16 cellular contexts compared by ENCODE assay signal in the genomic region with DNA sequence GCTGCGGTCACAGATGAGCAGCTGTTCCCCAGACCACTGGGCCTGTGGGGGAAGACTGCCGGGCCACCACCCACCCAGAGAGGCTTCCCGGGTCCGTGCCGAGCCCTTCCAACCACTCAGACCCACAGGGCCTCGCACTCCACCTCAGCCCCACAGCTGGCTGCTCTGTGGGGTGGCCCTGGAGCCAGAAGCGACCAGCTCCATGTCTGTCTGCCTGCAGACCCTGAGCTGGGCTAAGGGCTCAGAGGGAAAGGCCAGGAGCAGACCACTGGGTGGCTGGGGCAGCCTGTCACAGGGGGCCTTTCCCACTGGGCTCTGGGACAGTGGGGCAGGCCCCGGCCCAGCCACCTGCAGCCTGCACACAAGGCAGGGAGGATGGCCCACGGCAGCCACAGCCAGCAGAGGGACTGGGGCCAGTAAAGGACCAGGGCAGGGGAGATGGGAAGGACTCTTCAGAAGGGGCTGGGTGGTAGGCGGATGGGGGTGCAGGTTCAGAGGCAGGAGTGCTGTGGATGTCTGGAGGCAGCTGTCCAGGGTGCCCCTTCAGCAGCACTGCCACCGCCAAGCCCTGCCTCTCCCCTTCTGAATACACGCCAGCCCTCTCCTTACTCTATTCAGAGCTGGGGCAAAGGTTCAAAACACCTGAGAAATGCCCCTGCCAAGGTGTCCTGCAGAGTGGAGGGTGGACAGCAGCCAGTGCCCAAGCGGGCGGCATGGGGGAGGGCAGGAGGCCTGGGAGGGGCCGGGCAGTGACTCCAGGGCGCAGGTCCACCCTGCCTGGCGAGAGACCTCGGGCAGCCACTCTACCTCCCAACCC. TPM values are rescaled to one million over a fixed set of nuclear protein-coding genes. Genes with fewer than 3 reads are reported as not detected.
A peak's percentile ranks its signal among the peaks of the same experiment; 100 is the strongest.
DNase-seq lines count a peak whose midpoint lies in the region; ATAC-seq, FAIRE-seq and TF ChIP-seq lines count a peak whose summit lies in the region.
"Had no signal": no experiment of that assay in that cellular context is flagged by ENCODE, and none has a peak within 500 bp of the region (broad histone marks: within the 10 kb centered on the region; RNA-seq: fewer than 3 reads in every experiment).

No MANE protein-coding gene starts in this region.

- H3K79me2 ChIP-seq in HepG2 (ENCODE audit: insufficient read depth, low read length) (no peaks in the 10 kb centered on the region), K562 (ENCODE audit: control insufficient read depth, insufficient read depth, low read length) (no peaks in the 10 kb centered on the region)

- TF ChIP-seq CTCF in liver (IDR thresholded peaks at IDR 0.05; ENCODE audit: low read depth, low read length, missing input control) = no peak
- no peak for TF ChIP-seq CTCF in HepG2 (CRISPR knock-in tag; IDR thresholded peaks at IDR 0.05)
- TF ChIP-seq CTCF in K562 (IDR thresholded peaks at IDR 0.05 in 2 of 3, conservative IDR thresholded peaks at IDR 0.05 in 1 of 3; ENCODE audit: insufficient read depth in 2 of 3, low read depth in 1 of 3, low read length in 3 of 3) = no peak

- H4K91ac ChIP-seq in neuronal stem cell (ENCODE audit: low read depth, low read length, poor library complexity) = no peak overlapping the region

- H3K23ac ChIP-seq in neuronal stem cell (ENCODE audit: low read depth, low read length, poor library complexity) = peak overlapping the region; percentile 44

- H2AFZ ChIP-seq in HepG2 (ENCODE audit: low read length) (no peak overlapping the region), K562 (ENCODE audit: low read depth, low read length) (no peak overlapping the region), neuronal stem cell (ENCODE audit: low read length) (no peak overlapping the region)

- CTCF ChIA-PET in HepG2 (lab: Yijun Ruan, JAX; ENCODE audit: low intra/inter-chr PET ratio, low total read pairs) (no interaction called here), K562 (lab: Yijun Ruan, JAX; ENCODE audit: low intra/inter-chr PET ratio) (no interaction called here)

- H3K27me3 ChIP-seq in liver (ENCODE audit: control insufficient read depth in 4 of 4, insufficient read depth in 4 of 4, low read length in 3 of 4) = no peaks in the 10 kb centered on the region
- no peaks in the 10 kb centered on the region for H3K27me3 ChIP-seq in HepG2 (ENCODE audit: control insufficient read depth in 1 of 2, insufficient read depth in 2 of 2, low read length in 2 of 2)
- H3K27me3 ChIP-seq in K562 (ENCODE audit: control insufficient read depth in 2 of 2, insufficient read depth in 2 of 2, low read length in 2 of 2) = no peaks in the 10 kb centered on the region
- H3K27me3 ChIP-seq in neuronal stem cell (ENCODE audit: control insufficient read depth in 3 of 3, insufficient read depth in 3 of 3, low read depth in 1 of 3, low read length in 3 of 3) = no peaks in the 10 kb centered on the region
- H3K27me3 ChIP-seq: gastrocnemius medialis, SJSA1 had no signal

- 64% methylated on average over 18 of the region's 18 CpGs for WGBS in liver
- 78% methylated on average over 12 of the region's 18 CpGs for WGBS in HepG2 (ENCODE audit: low lambda C conversion rate)
- WGBS in K562 (ENCODE audit: insufficient coverage, low coverage, missing lambda C conversion rate) = 54% methylated on average over 18 of the region's 18 CpGs
- no CpG with 5 or more reads among the region's 18 CpGs for WGBS in neuronal stem cell (ENCODE audit: extremely low coverage in 2 of 2, insufficient read length in 2 of 2, insufficient replicate concordance in 1 of 2), 2 donors

- H3K9ac ChIP-seq in liver (ENCODE audit: low read depth in 1 of 2, low read length in 2 of 2) (no peak overlapping the region), HepG2 (ENCODE audit: insufficient read depth, low read depth, low read length) (no peak overlapping the region), K562 (ENCODE audit: insufficient read depth in 1 of 2, low read depth in 2 of 2, low read length in 2 of 2) (peak overlapping the region in 1 of 2 experiments; percentile 45; a peak in 2 of 4 replicates), neuronal stem cell (ENCODE audit: low read depth, low read length, poor library complexity) (no peak overlapping the region)

- POLR2A ChIA-PET in HepG2 (lab: Yijun Ruan, JAX) = interaction anchor here (1.0 kb wide), 1 partner anchor 32 kb away, joined by 3 read pairs; a partner anchor contains a TSS
- POLR2A ChIA-PET in K562 (lab: Yijun Ruan, JAX) = interaction anchor here (0.6 to 16.0 kb wide), 7 partner anchors 9 to 125 kb away, joined by 3 to 247 read pairs (median 4); a partner anchor contains a TSS

- H3K27ac ChIP-seq in liver (ENCODE audit: low read depth in 1 of 2, low read length in 2 of 2) (peak overlapping the region in 1 of 2 donors; percentile 7), HepG2 (ENCODE audit: extremely low read length, insufficient read depth, low read length) (no peak overlapping the region), K562 (ENCODE audit: extremely low read depth, low read depth, low read length) (no peak overlapping the region), neuronal stem cell (replicated peaks; ENCODE audit: low read length) (no peak overlapping the region)
- H3K27ac ChIP-seq: gastrocnemius medialis, SJSA1 had no signal

- intact Hi-C loops in HepG2 (cut with micrococcal nuclease; ENCODE audit: unreplicated experiment) = loop anchor here (5.0 kb wide), 1 partner anchor 70 kb away; no protein-coding TSS in a partner anchor
- intact Hi-C loops in K562 (cut with micrococcal nuclease) = no loop called here

- no peak for TF ChIP-seq POLR2A in HepG2 (IDR thresholded peaks at IDR 0.05; ENCODE audit: insufficient read depth in 1 of 2, low read depth in 2 of 2, low read length in 2 of 2)
- no peak for TF ChIP-seq POLR2A in K562 (conservative IDR thresholded peaks at IDR 0.05)

- no peak overlapping the region for H2BK120ac ChIP-seq in neuronal stem cell (ENCODE audit: low read depth, low read length)

- peaks cover 12% of the 10 kb centered on the region for H3K79me1 ChIP-seq in neuronal stem cell (ENCODE audit: low read depth, low read length)

- FAIRE-seq in HepG2 (lab: Jason Lieb, UNC) (no peak), K562 (lab: Jason Lieb, UNC) (no peak)

- peak overlapping the region; percentile 75 for H3K14ac ChIP-seq in neuronal stem cell (ENCODE audit: low read length)

- peak overlapping the region; percentile 53 for H3K18ac ChIP-seq in neuronal stem cell (ENCODE audit: low read length)

- H2AK5ac ChIP-seq in neuronal stem cell (ENCODE audit: low read depth, low read length) = peak overlapping the region; percentile 6

- no peak for TF ChIP-seq EP300 in HepG2 (IDR thresholded peaks at IDR 0.05; ENCODE audit: low read depth in 2 of 2, low read length in 2 of 2)
- TF ChIP-seq EP300 in HepG2 (CRISPR knock-in tag; IDR thresholded peaks at IDR 0.05; ENCODE audit: borderline replicate concordance) = no peak
- TF ChIP-seq EP300 in K562 (IDR thresholded peaks at IDR 0.05; ENCODE audit: low read length) = no peak

- H3K4me1 ChIP-seq in liver (ENCODE audit: control insufficient read depth in 4 of 4, insufficient read depth in 4 of 4, low read length in 3 of 4) = peaks cover 9 to 47% (median 40%) of the 10 kb centered on the region in 4 donors
- H3K4me1 ChIP-seq in HepG2 (ENCODE audit: insufficient read depth, low read length) = peaks cover 43% of the 10 kb centered on the region
- H3K4me1 ChIP-seq in K562 (replicated peaks in 1 of 2; ENCODE audit: control insufficient read depth in 2 of 2, insufficient read depth in 2 of 2, low read length in 2 of 2) = peaks cover 4 to 67% of the 10 kb centered on the region in 2 experiments; a peak in 4 of 5 replicates
- H3K4me1 ChIP-seq in neuronal stem cell (ENCODE audit: control insufficient read depth in 2 of 2, insufficient read depth in 1 of 2, low read depth in 1 of 2, low read length in 2 of 2) = peaks cover 0 to 7% of the 10 kb centered on the region in 2 donors

- H3K9me3 ChIP-seq in liver (ENCODE audit: control insufficient read depth in 4 of 4, low read length in 3 of 4) (no peaks in the 10 kb centered on the region), HepG2 (ENCODE audit: low read length) (no peaks in the 10 kb centered on the region), K562 (replicated peaks; ENCODE audit: control insufficient read depth, insufficient read depth, low read depth, low read length) (no peaks in the 10 kb centered on the region; the same call in 1 of the 2 replicates), neuronal stem cell (replicated peaks in 1 of 2; ENCODE audit: control insufficient read depth in 2 of 2, insufficient read depth in 1 of 2, low read depth in 1 of 2, low read length in 2 of 2) (peaks cover 0 to 4% of the 10 kb centered on the region in 2 donors)
- H3K9me3 ChIP-seq: Caco-2, gastrocnemius medialis, SJSA1 had no signal

- BruUV-seq in HepG2 (replicated peaks; lab: Mats Ljungman, UMichigan) (no TSS peak), K562 (replicated peaks; lab: Mats Ljungman, UMichigan) (no TSS peak)

- peaks cover 3% of the 10 kb centered on the region for H3K9me1 ChIP-seq in K562 (ENCODE audit: control insufficient read depth, insufficient read depth, low read length)

- H2BK5ac ChIP-seq in neuronal stem cell (ENCODE audit: low read length) = no peak overlapping the region

- no peak for ATAC-seq in HepG2
- peak; percentile 9 for ATAC-seq in K562
- ATAC-seq: gastrocnemius medialis had no signal

- TF ChIP-seq RAD21 in liver (IDR thresholded peaks at IDR 0.05) (no peak), HepG2 (CRISPR knock-in tag; IDR thresholded peaks at IDR 0.05) (no peak), K562 (CRISPR knock-in tag; conservative IDR thresholded peaks at IDR 0.05 in 1 of 2, IDR thresholded peaks at IDR 0.05 in 1 of 2) (no peak)

- H3K4me3 ChIP-seq in liver (ENCODE audit: low read depth in 1 of 3, low read length in 3 of 3) (no peak overlapping the region), HepG2 (replicated peaks in 1 of 3; ENCODE audit: insufficient read depth in 1 of 3, low read depth in 2 of 3, low read length in 3 of 3) (no peak overlapping the region), K562 (no peak overlapping the region), neuronal stem cell (ENCODE audit: low read length in 2 of 2) (no peak overlapping the region)
- H3K4me3 ChIP-seq: gastrocnemius medialis, SJSA1 had no signal

- no peak overlapping the region for H3K4ac ChIP-seq in neuronal stem cell (ENCODE audit: low read length)

- peak overlapping the region; percentile 1 for H4K8ac ChIP-seq in neuronal stem cell (ENCODE audit: low read depth, low read length)

- DNase-seq in HepG2 (ENCODE audit: low spot score) (no peak), K562 (ENCODE audit: extremely low read depth in 1 of 4, low spot score in 3 of 4) (no peak), neuronal stem cell (ENCODE audit: low spot score) (no peak), ureter (ENCODE audit: low spot score) (peak; percentile 38), NCI-H524 treated with DMSO at 0.1 percent for 48 hours (lab: John Stamatoyannopoulos, UW) (no peak), DMS153 treated with DMSO at 0.1 percent for 48 hours (lab: John Stamatoyannopoulos, UW; ENCODE audit: unreplicated experiment) (no peak), dedifferentiated amniotic fluid mesenchymal stem cell (ENCODE audit: extremely low spot score) (no peak)
- DNase-seq: activated CD4-positive, alpha-beta T cell treated with anti-CD3 and anti-CD28 coated beads for 4 hours; activated T-cell treated with anti-CD3 and anti-CD28 coated beads, Interleukin-2, amount 50 U/mL, for 48 hours; Caco-2; gastrocnemius medialis; mammary epithelial cell; stimulated activated CD4-positive, alpha-beta T cell treated with anti-CD3 and anti-CD28 coated beads, Interleukin-2, amount 100 ng/mL, for 24 hours; T1000 had no signal

- no peak overlapping the region for H2BK12ac ChIP-seq in neuronal stem cell (ENCODE audit: low read length)

- in situ Hi-C loops in HepG2 (cut with HindIII; ENCODE audit: extremely low pct_ligation_motif_present, low pct_unique_long_range_greater_than_20kb) = no loop called here
- in situ Hi-C loops in K562 (cut with MboI) = no loop called here

- H2BK15ac ChIP-seq in neuronal stem cell (ENCODE audit: low read length) = no peak overlapping the region

- no peak overlapping the region for H3K4me2 ChIP-seq in HepG2 (ENCODE audit: low read depth, low read length)
- no peak overlapping the region for H3K4me2 ChIP-seq in K562 (ENCODE audit: insufficient read depth, low read length)
- no peak overlapping the region for H3K4me2 ChIP-seq in neuronal stem cell (ENCODE audit: insufficient read depth, low read length, poor library complexity, severe bottlenecking)

- H4K20me1 ChIP-seq in HepG2 (ENCODE audit: insufficient read depth, low read length) (no peaks in the 10 kb centered on the region), K562 (replicated peaks; ENCODE audit: control insufficient read depth, insufficient read depth, low read length) (no peaks in the 10 kb centered on the region; the same call in 1 of the 2 replicates)

- H3K36me3 ChIP-seq in liver (ENCODE audit: control insufficient read depth in 4 of 4, insufficient read depth in 3 of 4, low read depth in 1 of 4, low read length in 3 of 4) (no peaks in the 10 kb centered on the region), HepG2 (replicated peaks in 1 of 2; ENCODE audit: control insufficient read depth in 1 of 2, insufficient read depth in 2 of 2, low read length in 2 of 2) (no peaks in the 10 kb centered on the region), K562 (ENCODE audit: control insufficient read depth, insufficient read depth, low read length) (no peaks in the 10 kb centered on the region; the same call in 2 of the 3 replicates), neuronal stem cell (replicated peaks in 1 of 2; ENCODE audit: control insufficient read depth in 2 of 2, insufficient read depth in 2 of 2, low read length in 2 of 2) (peaks cover 0 to 2% of the 10 kb centered on the region in 2 donors)
- H3K36me3 ChIP-seq: gastrocnemius medialis, SJSA1 had no signal

RNA-seq across cellular contexts. Expression of a gene that starts 32.2 kb away (rescaled TPM):
- total RNA-seq in liver (1 to 10 TPM; 1.5 to 1.9 TPM), HepG2 (2016; rRNA removed; fragmentation: Illumina TruSeq; extraction: Trizol) (7.4 and 7.7 TPM in 2 replicates), K562 (2014; rRNA removed) (48.9 and 69.1 TPM in 2 replicates), K562 (2014; rRNA removed; fragmentation: Illumina TruSeq; extraction: Trizol) (0.57 and 0.84 TPM in 2 replicates), K562 (2015; rRNA removed; fragmentation: Illumina TruSeq; extraction: Trizol) (17.8 and 20.6 TPM in 2 replicates), K562 (2021) (50.5 and 55.3 TPM in 2 replicates), ureter (6.0 TPM)
- polyA plus RNA-seq in liver (1 to 10 TPM; 2.0 to 3.6 TPM), HepG2 (2011; rRNA removed) (2.1 and 2.5 TPM in 2 replicates), K562 (2011; rRNA removed) (10.2 and 35.0 TPM in 2 replicates), K562 (2014; fragmentation: Illumina TruSeq; extraction: Trizol) (1.9 and 18.0 TPM in 2 replicates), K562 (2014; fragmentation: Nextera tagmentation; extraction: Ambion mirVana) (1 to 10 TPM in 1 of 2 experiments, under 1 TPM in 1; 0.56 to 3.5 TPM), K562 (2014; rRNA removed) (40.7 and 41.3 TPM in 2 replicates)
- total RNA-seq in HepG2 (2016; cell fraction: cytosol; rRNA removed; fragmentation: Illumina TruSeq; extraction: Trizol; ENCODE audit: low read depth) = 2.1 and 3.2 TPM in 2 replicates
- 7.8 and 8.7 TPM in 2 replicates for total RNA-seq in HepG2 (2016; cell fraction: insoluble cytoplasmic fraction; rRNA removed; fragmentation: Illumina TruSeq; extraction: Trizol)
- 4.1 and 4.4 TPM in 2 replicates for total RNA-seq in HepG2 (2016; cell fraction: membrane; rRNA removed; fragmentation: Illumina TruSeq; extraction: Trizol)
- total RNA-seq in HepG2 (2016; cell fraction: nucleus; rRNA removed; fragmentation: Illumina TruSeq; extraction: Trizol) = 4.8 and 5.3 TPM in 2 replicates
- polyA plus RNA-seq in HepG2 (2011; cell fraction: cytosol; rRNA removed) = 1.7 and 3.9 TPM in 2 replicates
- 4.7 and 6.8 TPM in 2 replicates for polyA plus RNA-seq in HepG2 (2011; cell fraction: nucleus; rRNA removed)
- 2.4 and 4.1 TPM in 2 replicates for polyA plus RNA-seq in HepG2 (2012)
- polyA plus RNA-seq in HepG2 (2016; cell fraction: cytosol; fragmentation: Illumina TruSeq; extraction: Trizol; ENCODE audit: low read depth) = 1.7 and 2.3 TPM in 2 replicates
- polyA plus RNA-seq in HepG2 (2016; cell fraction: insoluble cytoplasmic fraction; fragmentation: Illumina TruSeq; extraction: Trizol; ENCODE audit: low read depth) = 5.9 and 6.5 TPM in 2 replicates
- polyA plus RNA-seq in HepG2 (2016; cell fraction: membrane; fragmentation: Illumina TruSeq; extraction: Trizol; ENCODE audit: low read depth) = 2.8 and 3.1 TPM in 2 replicates
- polyA plus RNA-seq in HepG2 (2016; cell fraction: nucleus; fragmentation: Illumina TruSeq; extraction: Trizol; ENCODE audit: insufficient read depth, low read depth) = 4.2 and 7.0 TPM in 2 replicates
- 2.4 and 4.9 TPM in 2 replicates for polyA minus RNA-seq in HepG2 (2011; rRNA and poly(A)+ RNA removed; ENCODE audit: low replicate concordance)
- 1.7 and 2.4 TPM in 2 replicates for polyA minus RNA-seq in HepG2 (2011; cell fraction: cytosol; rRNA and poly(A)+ RNA removed)
- 0.75 and 1.8 TPM in 2 replicates for polyA minus RNA-seq in HepG2 (2011; cell fraction: nucleus; rRNA and poly(A)+ RNA removed)
- 5.3 and 21.3 TPM in 2 replicates for total RNA-seq in K562 (2011; cell fraction: chromatin; rRNA removed; ENCODE audit: low replicate concordance)
- total RNA-seq in K562 (2011; cell fraction: nucleolus; rRNA removed) = 21.8 and 25.5 TPM in 2 replicates
- total RNA-seq in K562 (2011; cell fraction: nucleoplasm; rRNA removed) = 7.3 and 7.8 TPM in 2 replicates
- 37.2 and 43.8 TPM in 2 replicates for polyA plus RNA-seq in K562 (2011; cell fraction: cytosol; rRNA removed)
- 33.2 and 43.3 TPM in 2 replicates for polyA plus RNA-seq in K562 (2011; cell fraction: nucleus; rRNA removed)
- polyA plus RNA-seq in K562 (2012) = 42.2 and 62.2 TPM in 2 replicates
- polyA minus RNA-seq in K562 (2011; rRNA and poly(A)+ RNA removed) = 2.8 and 3.7 TPM in 2 replicates
- 13.2 and 33.0 TPM in 2 replicates for polyA minus RNA-seq in K562 (2011; cell fraction: cytosol; rRNA and poly(A)+ RNA removed)
- 12.0 and 14.3 TPM in 2 replicates for polyA minus RNA-seq in K562 (2011; cell fraction: nucleus; rRNA and poly(A)+ RNA removed)
- 7.9 TPM for polyA plus RNA-seq in neuronal stem cell (2013, experiment 1 of 2)
- 8.3 TPM for polyA plus RNA-seq in neuronal stem cell (2013, experiment 2 of 2)

RNA-seq across cellular contexts. Expression of a gene that starts 32.2 kb away (rescaled TPM):
- total RNA-seq in liver (1 to 10 TPM; 6.7 to 8.0 TPM), HepG2 (2016; rRNA removed; fragmentation: Illumina TruSeq; extraction: Trizol) (14.1 and 17.6 TPM in 2 replicates), K562 (2014; rRNA removed) (32.5 and 42.0 TPM in 2 replicates), K562 (2014; rRNA removed; fragmentation: Illumina TruSeq; extraction: Trizol) (16.3 and 19.8 TPM in 2 replicates), K562 (2015; rRNA removed; fragmentation: Illumina TruSeq; extraction: Trizol) (26.2 and 28.8 TPM in 2 replicates), K562 (2021) (75.4 and 75.5 TPM in 2 replicates), ureter (28.6 TPM)
- polyA plus RNA-seq in liver (1 to 10 TPM; 4.2 to 8.3 TPM), HepG2 (2011; rRNA removed) (15.8 and 18.2 TPM in 2 replicates), K562 (2011; rRNA removed) (32.7 and 82.6 TPM in 2 replicates), K562 (2014; fragmentation: Illumina TruSeq; extraction: Trizol) (39.2 and 40.1 TPM in 2 replicates), K562 (2014; fragmentation: Nextera tagmentation; extraction: Ambion mirVana) (10 to 100 TPM; 23.6 to 33.7 TPM), K562 (2014; rRNA removed) (28.2 and 31.2 TPM in 2 replicates)
- total RNA-seq in HepG2 (2016; cell fraction: cytosol; rRNA removed; fragmentation: Illumina TruSeq; extraction: Trizol; ENCODE audit: low read depth) = 2.4 and 2.6 TPM in 2 replicates
- 10.3 and 13.8 TPM in 2 replicates for total RNA-seq in HepG2 (2016; cell fraction: insoluble cytoplasmic fraction; rRNA removed; fragmentation: Illumina TruSeq; extraction: Trizol)
- total RNA-seq in HepG2 (2016; cell fraction: membrane; rRNA removed; fragmentation: Illumina TruSeq; extraction: Trizol) = 6.4 and 6.7 TPM in 2 replicates
- total RNA-seq in HepG2 (2016; cell fraction: nucleus; rRNA removed; fragmentation: Illumina TruSeq; extraction: Trizol) = 15.1 and 15.3 TPM in 2 replicates
- polyA plus RNA-seq in HepG2 (2011; cell fraction: cytosol; rRNA removed) = 8.3 and 9.5 TPM in 2 replicates
- polyA plus RNA-seq in HepG2 (2011; cell fraction: nucleus; rRNA removed) = 47.3 and 53.1 TPM in 2 replicates
- 11.3 and 11.9 TPM in 2 replicates for polyA plus RNA-seq in HepG2 (2012)
- polyA plus RNA-seq in HepG2 (2016; cell fraction: cytosol; fragmentation: Illumina TruSeq; extraction: Trizol; ENCODE audit: low read depth) = 1.3 and 1.5 TPM in 2 replicates
- polyA plus RNA-seq in HepG2 (2016; cell fraction: insoluble cytoplasmic fraction; fragmentation: Illumina TruSeq; extraction: Trizol; ENCODE audit: low read depth) = 8.2 and 12.3 TPM in 2 replicates
- polyA plus RNA-seq in HepG2 (2016; cell fraction: membrane; fragmentation: Illumina TruSeq; extraction: Trizol; ENCODE audit: low read depth) = 2.5 and 3.1 TPM in 2 replicates
- 23.5 and 25.4 TPM in 2 replicates for polyA plus RNA-seq in HepG2 (2016; cell fraction: nucleus; fragmentation: Illumina TruSeq; extraction: Trizol; ENCODE audit: insufficient read depth, low read depth)
- 46.0 and 112 TPM in 2 replicates for polyA minus RNA-seq in HepG2 (2011; rRNA and poly(A)+ RNA removed; ENCODE audit: low replicate concordance)
- 8.4 and 10.0 TPM in 2 replicates for polyA minus RNA-seq in HepG2 (2011; cell fraction: cytosol; rRNA and poly(A)+ RNA removed)
- 21.9 and 23.7 TPM in 2 replicates for polyA minus RNA-seq in HepG2 (2011; cell fraction: nucleus; rRNA and poly(A)+ RNA removed)
- 82.4 and 192 TPM in 2 replicates for total RNA-seq in K562 (2011; cell fraction: chromatin; rRNA removed; ENCODE audit: low replicate concordance)
- total RNA-seq in K562 (2011; cell fraction: nucleolus; rRNA removed) = 134 and 166 TPM in 2 replicates
- 107 and 110 TPM in 2 replicates for total RNA-seq in K562 (2011; cell fraction: nucleoplasm; rRNA removed)
- polyA plus RNA-seq in K562 (2011; cell fraction: cytosol; rRNA removed) = 68.8 and 74.9 TPM in 2 replicates
- 124 and 157 TPM in 2 replicates for polyA plus RNA-seq in K562 (2011; cell fraction: nucleus; rRNA removed)
- polyA plus RNA-seq in K562 (2012) = 40.3 and 56.9 TPM in 2 replicates
- 49.5 and 66.5 TPM in 2 replicates for polyA minus RNA-seq in K562 (2011; rRNA and poly(A)+ RNA removed)
- polyA minus RNA-seq in K562 (2011; cell fraction: cytosol; rRNA and poly(A)+ RNA removed) = 31.7 and 46.0 TPM in 2 replicates
- 42.7 and 85.4 TPM in 2 replicates for polyA minus RNA-seq in K562 (2011; cell fraction: nucleus; rRNA and poly(A)+ RNA removed)
- 9.7 TPM for polyA plus RNA-seq in neuronal stem cell (2013, experiment 1 of 2)
- 10.2 TPM for polyA plus RNA-seq in neuronal stem cell (2013, experiment 2 of 2)
